1 cellular context compared by ENCODE assay signal in the genomic region with DNA sequence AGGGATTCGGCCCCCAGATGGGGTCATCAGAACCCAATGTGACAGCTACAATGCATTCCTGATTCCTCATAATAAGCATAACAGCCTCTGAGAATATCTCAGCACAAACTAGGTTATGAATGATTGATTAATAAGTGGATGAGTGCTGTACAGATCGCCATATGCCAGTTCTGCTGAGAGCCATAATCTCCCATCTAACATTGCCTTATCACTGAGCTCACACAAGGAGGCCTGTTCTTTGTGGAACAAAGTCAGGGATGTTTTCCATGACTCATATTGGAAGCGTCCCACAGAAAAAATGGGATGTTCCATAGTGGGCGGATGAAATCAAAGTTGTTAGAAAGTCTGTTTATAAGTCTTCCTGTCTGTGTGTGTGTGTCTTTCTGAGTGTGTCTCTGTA.
A peak's percentile ranks its signal among the peaks of the same experiment; 100 is the strongest.
TF ChIP-seq lines count a peak whose summit lies in the region.

No MANE protein-coding gene starts in this region.

TF ChIP-seq in SK-N-SH, 30 proteins besides CTCF, POLR2A, EP300 and RAD21 (continued from another document):
- TF ChIP-seq SMC3 (IDR thresholded peaks at IDR 0.05; ENCODE audit: low read depth, low read length) (no peak), ZBTB33 (IDR thresholded peaks at IDR 0.05; ENCODE audit: borderline replicate concordance, low read depth) (no peak), RXRA (IDR thresholded peaks at IDR 0.05; ENCODE audit: borderline replicate concordance, low read depth) (no peak), MXI1 (IDR thresholded peaks at IDR 0.05; ENCODE audit: low read depth, low read length) (no peak), FOXJ3 (CRISPR knock-in tag; IDR thresholded peaks at IDR 0.05) (peak; percentile 43; the same call in 1 of the 2 replicates), ELF1 (IDR thresholded peaks at IDR 0.05) (no peak), GABPA (IDR thresholded peaks at IDR 0.05; ENCODE audit: low read depth) (no peak), RFX5 (IDR thresholded peaks at IDR 0.05; ENCODE audit: low read length) (no peak), REST (IDR thresholded peaks at IDR 0.05; ENCODE audit: low read depth, low read length) (no peak), RCOR1 (IDR thresholded peaks at IDR 0.05; ENCODE audit: low read length) (peak; percentile 96), CHD2 (IDR thresholded peaks at IDR 0.05; ENCODE audit: low read length, partially characterized antibody) (peak; percentile 90)
TF ChIP-seq in SK-N-SH: peak in this region for 5.
